In the genomic region with DNA sequence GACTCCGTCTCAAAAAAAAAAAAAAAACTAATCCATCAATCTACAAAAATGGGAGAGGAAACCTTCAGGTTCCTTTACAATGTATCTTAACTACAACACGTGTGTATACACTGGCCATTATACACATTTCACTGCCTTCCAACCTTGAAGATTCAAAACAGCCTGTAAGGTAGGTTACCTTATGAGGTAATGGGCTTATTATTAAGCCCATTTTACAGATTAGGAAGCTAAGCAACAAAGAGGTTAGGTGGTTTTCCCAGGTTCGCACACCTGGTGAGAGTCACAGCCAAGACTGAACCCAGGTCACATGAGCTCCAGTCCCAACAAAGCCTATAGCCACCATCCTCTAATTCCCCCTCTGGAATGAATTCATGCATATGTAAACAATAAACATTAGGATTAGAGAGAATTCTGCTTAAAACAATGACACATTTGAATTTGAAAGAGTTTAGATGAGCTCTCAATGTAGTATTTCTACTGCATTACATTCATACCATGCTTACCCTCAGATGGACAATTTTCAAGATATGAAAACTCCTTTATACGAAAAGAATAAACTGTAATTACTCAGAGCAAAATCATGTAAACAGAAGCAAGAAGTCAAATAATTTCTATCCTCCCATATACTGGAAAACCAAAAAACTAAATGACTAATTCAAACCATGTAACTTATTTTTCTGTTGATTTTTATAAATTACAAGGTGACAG, we compare ENCODE assay signal across 21 cellular contexts. TPM values are rescaled to one million over a fixed set of nuclear protein-coding genes. Genes with fewer than 3 reads are reported as not detected.
DNase-seq lines count a peak whose midpoint lies in the region; ATAC-seq and TF ChIP-seq lines count a peak whose summit lies in the region.
"Had no signal": no experiment of that assay in that cellular context is flagged by ENCODE, and none has a peak within 500 bp of the region (broad histone marks: within the 10 kb centered on the region; RNA-seq: fewer than 3 reads in every experiment).

No MANE protein-coding gene starts in this region.

- H2BK15ac ChIP-seq in IMR-90 (ENCODE audit: low read depth, low read length), result peak overlapping the region; percentile 27; the same call in 1 of the 3 replicates

- POLR2A ChIA-PET in AG04450 (lab: Yijun Ruan, JAX) (interaction anchor here (0.6 to 0.7 kb wide), 3 partner anchors 10 to 91 kb away, joined by 4 to 10 read pairs (median 5); no protein-coding TSS in a partner anchor), IMR-90 (lab: Charles Lee; ENCODE audit: unreplicated experiment) (no interaction called here)

- H3K27me3 Mint-ChIP-seq in endothelial cell (ENCODE audit: unreplicated experiment), result no peaks in the 10 kb centered on the region
- H3K27me3 Mint-ChIP-seq: CD4-positive, alpha-beta memory T cell had no signal

- no peak for TF ChIP-seq POLR2A in IMR-90 (IDR thresholded peaks at IDR 0.05; ENCODE audit: low read depth, low read length)

- H3K4me3 Mint-ChIP-seq in endothelial cell (ENCODE audit: unreplicated experiment), result no peak overlapping the region
- H3K4me3 Mint-ChIP-seq: CD4-positive, alpha-beta memory T cell had no signal

- H3K56ac ChIP-seq in IMR-90 (ENCODE audit: extremely low read depth, insufficient read depth, low read length), result no peak overlapping the region

- peaks cover 6% of the 10 kb centered on the region for H3K36me3 ChIP-seq in IMR-90 (ENCODE audit: control insufficient read depth, insufficient read depth, low read length)
- peaks cover 33% of the 10 kb centered on the region for H3K36me3 ChIP-seq in Karpas-422 (ENCODE audit: insufficient read depth, low read length)

- H3K4me3 ChIP-seq in AG04450 (ENCODE audit: low read depth, low read length) (no peak overlapping the region), IMR-90 (ENCODE audit: insufficient read depth, low read depth, low read length) (no peak overlapping the region), fibroblast of villous mesenchyme (ENCODE audit: low read depth, low read length) (no peak overlapping the region), Karpas-422 (ENCODE audit: low read length) (no peak overlapping the region)
- H3K4me3 ChIP-seq: BLaER1 treated with 17β-estradiol and CSF1 and Interleukin-3, amounts not matched to agents 10 nM and 100 nM; PC-9 had no signal

- intact Hi-C loops in IMR-90 (cut with micrococcal nuclease), result no loop called here

- 0 out of 2 replicates have a peak overlapping the region, but pooled peaks have one; percentile 52 for H2AK5ac ChIP-seq in IMR-90 (ENCODE audit: low read depth, low read length)

- WGBS in IMR-90 (ENCODE audit: extremely low coverage in 2 of 2, insufficient read length in 1 of 2), 2 experiments, result no CpG with 5 or more reads among the region's 4 CpGs

- H3K79me2 ChIP-seq in Karpas-422 (ENCODE audit: low read length), result peaks cover 83% of the 10 kb centered on the region

- TF ChIP-seq CTCF in AG04450 (IDR thresholded peaks at IDR 0.05; ENCODE audit: low read depth, low read length) (no peak), IMR-90 (conservative IDR thresholded peaks at IDR 0.05; ENCODE audit: low read depth, low read length) (no peak), fibroblast of villous mesenchyme (IDR thresholded peaks at IDR 0.05; ENCODE audit: insufficient read depth, low read depth, low read length) (no peak), endothelial cell (IDR thresholded peaks at IDR 0.05; ENCODE audit: unreplicated experiment) (no peak)

- H2BK120ac ChIP-seq in IMR-90 (ENCODE audit: low read depth, low read length), result peak overlapping the region; percentile 4; the same call in 1 of the 2 replicates

- no peak overlapping the region for H4K5ac ChIP-seq in IMR-90 (ENCODE audit: low read depth, low read length)

- H2BK20ac ChIP-seq in IMR-90 (ENCODE audit: low read depth, low read length), result no peak overlapping the region

- H3K4me1 Mint-ChIP-seq in endothelial cell (ENCODE audit: unreplicated experiment), result no peaks in the 10 kb centered on the region
- H3K4me1 Mint-ChIP-seq: CD4-positive, alpha-beta memory T cell had no signal

- H2BK5ac ChIP-seq in IMR-90 (ENCODE audit: low read depth, low read length, poor library complexity, severe bottlenecking), result peak overlapping the region; percentile 66

- H2AFZ ChIP-seq in IMR-90 (replicated peaks; ENCODE audit: low read length, poor library complexity) (no peak overlapping the region), Karpas-422 (ENCODE audit: low read length) (no peak overlapping the region)
- H2AFZ ChIP-seq: PC-9 had no signal

- TF ChIP-seq RAD21 in IMR-90 (IDR thresholded peaks at IDR 0.05; ENCODE audit: low read length), result no peak

- H3K4me2 ChIP-seq in IMR-90 (ENCODE audit: low read depth, low read length) (peak overlapping the region; percentile 7; the same call in 1 of the 2 replicates), Karpas-422 (ENCODE audit: low read depth, low read length, poor library complexity, severe bottlenecking) (no peak overlapping the region)
- H3K4me2 ChIP-seq: PC-9, SK-N-SH had no signal

- H3K27ac Mint-ChIP-seq in endothelial cell (ENCODE audit: unreplicated experiment), result no peak overlapping the region
- H3K27ac Mint-ChIP-seq: CD4-positive, alpha-beta memory T cell had no signal

- peaks cover 3% of the 10 kb centered on the region for H3K36me3 Mint-ChIP-seq in endothelial cell (ENCODE audit: low read depth, unreplicated experiment)

- CTCF ChIA-PET in AG04450 (lab: Charles Lee) (no interaction called here), IMR-90 (lab: Yijun Ruan, JAX) (interaction anchor here (0.6 to 1.1 kb wide), 3 partner anchors 9 to 977 kb away, joined by 3 to 5 read pairs (median 4); no protein-coding TSS in a partner anchor)

- H2AK9ac ChIP-seq in IMR-90 (replicated peaks; ENCODE audit: low read depth, low read length, poor library complexity), result no peak overlapping the region

- no peaks in the 10 kb centered on the region for H3K9me3 Mint-ChIP-seq in endothelial cell (ENCODE audit: unreplicated experiment)
- H3K9me3 Mint-ChIP-seq: CD4-positive, alpha-beta memory T cell had no signal

- H3K23ac ChIP-seq in IMR-90 (ENCODE audit: low read depth, low read length), result no peak overlapping the region

- no peak overlapping the region for H3K14ac ChIP-seq in IMR-90 (replicated peaks; ENCODE audit: low read depth, low read length)

- dilution Hi-C loops in IMR-90 (cut with HindIII; ENCODE audit: low sequenced_read_pairs, unreplicated experiment), result no loop called here

- H3K79me1 ChIP-seq in IMR-90 (ENCODE audit: low read depth in 1 of 2, low read length in 2 of 2), result peaks cover 12 to 54% of the 10 kb centered on the region in 2 experiments

- H3K9me3 ChIP-seq in AG04450 (ENCODE audit: control insufficient read depth, insufficient read depth, low read length), result no peaks in the 10 kb centered on the region
- H3K9me3 ChIP-seq in IMR-90 (ENCODE audit: control insufficient read depth, insufficient read depth, low read length), result no peaks in the 10 kb centered on the region
- H3K9me3 ChIP-seq in Karpas-422 (ENCODE audit: low read length), result no peaks in the 10 kb centered on the region
- H3K9me3 ChIP-seq: BLaER1 treated with 17β-estradiol and CSF1 and Interleukin-3, amounts not matched to agents 10 nM and 100 nM; SK-N-SH had no signal

- H3K27ac ChIP-seq in AG04450 (ENCODE audit: low read depth, low read length), result peak overlapping the region; percentile 59
- no peak overlapping the region for H3K27ac ChIP-seq in IMR-90 (ENCODE audit: insufficient read depth, low read length)
- H3K27ac ChIP-seq in Karpas-422 (ENCODE audit: low read length), result no peak overlapping the region
- H3K27ac ChIP-seq: BLaER1 treated with 17β-estradiol and CSF1 and Interleukin-3, amounts not matched to agents 10 nM and 100 nM; PC-9; RWPE1 had no signal

- H3K4me1 ChIP-seq in IMR-90 (ENCODE audit: control insufficient read depth, insufficient read depth, low read length) (peaks cover 14% of the 10 kb centered on the region), Karpas-422 (ENCODE audit: low read length) (peaks cover 10% of the 10 kb centered on the region)

- H3K9me1 ChIP-seq in IMR-90 (ENCODE audit: insufficient read depth, low read length), result peaks cover 16% of the 10 kb centered on the region

- H3K18ac ChIP-seq in IMR-90 (ENCODE audit: low read depth, low read length), result peak overlapping the region; percentile 6; the same call in 1 of the 2 replicates

- H4K20me1 ChIP-seq in IMR-90 (ENCODE audit: insufficient read depth, low read length), result peaks cover 16% of the 10 kb centered on the region; the same call in 1 of the 2 replicates
- no peaks in the 10 kb centered on the region for H4K20me1 ChIP-seq in Karpas-422 (ENCODE audit: insufficient read depth, low read depth, low read length)

- H3K27me3 ChIP-seq in AG04450 (ENCODE audit: control insufficient read depth, insufficient read depth, low read length) (no peaks in the 10 kb centered on the region), IMR-90 (ENCODE audit: control insufficient read depth, insufficient read depth, low read length) (no peaks in the 10 kb centered on the region), Karpas-422 (ENCODE audit: low read length) (no peaks in the 10 kb centered on the region)
- H3K27me3 ChIP-seq: BLaER1 treated with 17β-estradiol and CSF1 and Interleukin-3, amounts not matched to agents 10 nM and 100 nM had no signal

- peak overlapping the region in 1 of 2 experiments; percentile 74; a peak in 2 of 4 replicates for H4K8ac ChIP-seq in IMR-90 (ENCODE audit: low read depth in 2 of 2, low read length in 2 of 2)

- H3K9ac ChIP-seq in IMR-90 (ENCODE audit: low read depth, low read length), result no peak overlapping the region
- no peak overlapping the region for H3K9ac ChIP-seq in Karpas-422 (ENCODE audit: low read length)
- H3K9ac ChIP-seq: BLaER1 treated with 17β-estradiol and CSF1 and Interleukin-3, amounts not matched to agents 10 nM and 100 nM; SK-N-SH had no signal

- in situ Hi-C loops in IMR-90 (cut with MboI; ENCODE audit: low sequenced_read_pairs), result no loop called here

- peak overlapping the region; percentile 19 for H4K91ac ChIP-seq in IMR-90 (ENCODE audit: insufficient read depth, low read depth, low read length)

- DNase-seq in AG04450 (ENCODE audit: low read depth, low spot score), result peak; percentile 39
- peak; percentile 6 for DNase-seq in ELR (ENCODE audit: low read depth)
- DNase-seq in IMR-90, result peak; percentile 75
- peak; percentile 27 for DNase-seq in fibroblast of villous mesenchyme (ENCODE audit: low read depth)
- DNase-seq in Karpas-422, result no peak
- DNase-seq in endothelial cell (ENCODE audit: low spot score), result no peak
- DNase-seq: CD4-positive, alpha-beta memory T cell; DND-41; KBM-7; NCI-H1092 treated with DMSO at 0.1 percent for 48 hours; NCI-H1436 treated with DMSO at 0.1 percent for 48 hours; NCI-H1930; NCI-H2227 treated with DMSO at 0.1 percent for 48 hours; NCI-H510A treated with DMSO at 0.1 percent for 48 hours; NCI-H748 treated with DMSO at 0.1 percent for 48 hours; PC-9; SIG-M5; SK-N-SH had no signal

- H3K4ac ChIP-seq in IMR-90 (ENCODE audit: low read depth, low read length), result peak overlapping the region; percentile 58; the same call in 1 of the 2 replicates

- peak; percentile 82 for ATAC-seq in IMR-90 (ENCODE audit: low read depth)
- ATAC-seq in GM19035 (IDR thresholded peaks at IDR 0.05; ENCODE audit: unreplicated experiment), result no peak

- no TSS peak for BruUV-seq in IMR-90 (replicated peaks; lab: Mats Ljungman, UMichigan)

- no peaks in the 10 kb centered on the region for H3K9me2 ChIP-seq in Karpas-422 (replicated peaks; ENCODE audit: insufficient read depth, low read length)
- H3K9me2 ChIP-seq: SK-N-SH had no signal

RNA-seq across cellular contexts. Expression of a gene that starts 54.8 kb away (rescaled TPM):
- 66.6 and 74.9 TPM in 2 replicates for polyA plus RNA-seq in AG04450 (2011; rRNA removed)
- 62.7 and 70.1 TPM in 2 replicates for polyA minus RNA-seq in AG04450 (2011; rRNA and poly(A)+ RNA removed)
- 25.8 and 29.2 TPM in 2 replicates for total RNA-seq in IMR-90 (2012; rRNA removed)
- polyA plus RNA-seq in IMR-90 (2012; rRNA removed), result 49.2 and 49.6 TPM in 2 replicates
- polyA plus RNA-seq in IMR-90 (2012; cell fraction: cytosol; rRNA removed), result 13.0 and 18.0 TPM in 2 replicates
- polyA plus RNA-seq in IMR-90 (2012; cell fraction: nucleus; rRNA removed; ENCODE audit: low replicate concordance), result 47.7 and 85.2 TPM in 2 replicates
- 51.5 and 66.5 TPM in 2 replicates for total RNA-seq in fibroblast of villous mesenchyme
- 103 and 139 TPM in 2 replicates for total RNA-seq in Karpas-422 (2014; rRNA removed; shearing (Covaris generic); ENCODE audit: low replicate concordance)
- 87.6 TPM for total RNA-seq in endothelial cell (ENCODE audit: unreplicated experiment)

Comparison
In these comparisons a context has a peak if more than half of its experiments do, and no peak if none do; other contexts are left out.
1. DNase-seq: peak in AG04450 (single experiment), ELR (single experiment), IMR-90 (single experiment) and fibroblast of villous mesenchyme (single experiment); none in Karpas-422 (single experiment) and endothelial cell (single experiment).